In genomic region chr15:48810414-48811324, GRCh38 we compare ENCODE assay signal across 8 cellular contexts.
DNase-seq lines count a peak whose midpoint lies in the region; FAIRE-seq and TF ChIP-seq lines count a peak whose summit lies in the region.

TSS of gene CEP152 (minus strand) at chr15:48811069. CDS start at chr15:48805649, 5,420 bp downstream.

- no peaks in the 10 kb centered on the region for H4K20me1 ChIP-seq in MM.1S (ENCODE audit: insufficient read depth, low read length)

- no peaks in the 10 kb centered on the region for H3K27me3 ChIP-seq in MM.1S (replicated peaks; ENCODE audit: insufficient read depth, low read length)

- H3K79me2 ChIP-seq in MM.1S (ENCODE audit: low read length): peaks cover 51% of the 10 kb centered on the region

- peaks cover 7% of the 10 kb centered on the region; the same call in 1 of the 2 replicates for H3F3A ChIP-seq in MM.1S (ENCODE audit: insufficient read depth, low read length)

- TF ChIP-seq CTCF in MM.1S (IDR thresholded peaks at IDR 0.05; ENCODE audit: low read length): no peak
- no peak for TF ChIP-seq CTCF in nephron progenitor cell (IDR thresholded peaks at IDR 0.05)

- H3K4me3 Mint-ChIP-seq in nephron progenitor cell: peak within 1 kb of the TSS; percentile 93
- peak within 1 kb of the TSS; percentile 97 for H3K4me3 Mint-ChIP-seq in stimulated activated naive CD8-positive, alpha-beta T cell treated with anti-CD3 and anti-CD28 coated beads, Interleukin-15, Interleukin-2, amounts not matched to agents 100 ng/mL and 50 ng/mL, for 24 hours

- peak; percentile 99 for DNase-seq in HCEC 1CT
- peak; percentile 100 for DNase-seq in MM.1S
- peak; percentile 99 for DNase-seq in SHP77 treated with DMSO at 0.1 percent for 48 hours (lab: John Stamatoyannopoulos, UW)
- DNase-seq in activated effector memory CD4-positive, alpha-beta T cell treated with Interleukin-2 at 50 U/mL for 16 hours: peak; percentile 98
- DNase-seq in fibroblast of the conjunctiva (ENCODE audit: low read depth): peak; percentile 100
- peak; percentile 99 for DNase-seq in nephron progenitor cell

- H3K4me3 ChIP-seq in MM.1S (ENCODE audit: low read length): peak within 1 kb of the TSS; percentile 96

- H3K9ac ChIP-seq in MM.1S (ENCODE audit: low read length): peak within 1 kb of the TSS; percentile 95

- peak within 1 kb of the TSS; percentile 90 for H2AFZ ChIP-seq in MM.1S (ENCODE audit: low read length)

- peak within 1 kb of the TSS; percentile 72 for H3K27ac ChIP-seq in MM.1S (ENCODE audit: low read length)

- FAIRE-seq in G401.6 (lab: Jason Lieb, UNC): peak; percentile 99

- H3K4me1 ChIP-seq in MM.1S (ENCODE audit: low read length): peaks cover 11% of the 10 kb centered on the region

- H3K9me2 ChIP-seq in MM.1S (replicated peaks; ENCODE audit: insufficient read depth, low read length): no peaks in the 10 kb centered on the region

- H3K27ac Mint-ChIP-seq in nephron progenitor cell: peak within 1 kb of the TSS; percentile 95
- H3K27ac Mint-ChIP-seq in stimulated activated naive CD8-positive, alpha-beta T cell treated with anti-CD3 and anti-CD28 coated beads, Interleukin-15, Interleukin-2, amounts not matched to agents 100 ng/mL and 50 ng/mL, for 24 hours: peak within 1 kb of the TSS; percentile 98

- H3K36me3 Mint-ChIP-seq in nephron progenitor cell (ENCODE audit: low read depth): no peaks in the 10 kb centered on the region
- H3K36me3 Mint-ChIP-seq in stimulated activated naive CD8-positive, alpha-beta T cell treated with anti-CD3 and anti-CD28 coated beads, Interleukin-15, Interleukin-2, amounts not matched to agents 100 ng/mL and 50 ng/mL, for 24 hours (ENCODE audit: low read depth): peaks cover 18% of the 10 kb centered on the region

- H3K36me3 ChIP-seq in MM.1S (replicated peaks; ENCODE audit: insufficient read depth, low read length): no peaks in the 10 kb centered on the region

- H3K9me3 ChIP-seq in MM.1S (replicated peaks; ENCODE audit: insufficient read depth, low read length): no peaks in the 10 kb centered on the region

- peak within 1 kb of the TSS; percentile 86 for H3K4me2 ChIP-seq in MM.1S (ENCODE audit: low read depth, low read length)

- H3K4me1 Mint-ChIP-seq in nephron progenitor cell: peaks cover 43% of the 10 kb centered on the region
- H3K4me1 Mint-ChIP-seq in stimulated activated naive CD8-positive, alpha-beta T cell treated with anti-CD3 and anti-CD28 coated beads, Interleukin-15, Interleukin-2, amounts not matched to agents 100 ng/mL and 50 ng/mL, for 24 hours (ENCODE audit: low read depth): peaks cover 28% of the 10 kb centered on the region

- H3K27me3 Mint-ChIP-seq in nephron progenitor cell (ENCODE audit: low read depth, poor library complexity): peaks cover 9% of the 10 kb centered on the region
- H3K27me3 Mint-ChIP-seq in stimulated activated naive CD8-positive, alpha-beta T cell treated with anti-CD3 and anti-CD28 coated beads, Interleukin-15, Interleukin-2, amounts not matched to agents 100 ng/mL and 50 ng/mL, for 24 hours: peaks cover 10% of the 10 kb centered on the region

- H3K9me3 Mint-ChIP-seq in nephron progenitor cell: no peaks in the 10 kb centered on the region
- H3K9me3 Mint-ChIP-seq in stimulated activated naive CD8-positive, alpha-beta T cell treated with anti-CD3 and anti-CD28 coated beads, Interleukin-15, Interleukin-2, amounts not matched to agents 100 ng/mL and 50 ng/mL, for 24 hours: no peaks in the 10 kb centered on the region

Comparison
In these comparisons a context has a peak if more than half of its experiments do, and no peak if none do; other contexts are left out.
1. Peak in every context shown above with its lines: DNase-seq, H3K4me3 ChIP-seq and H3K27ac ChIP-seq.